In genomic region chr9:95029720-95030119, GRCh38 we compare ENCODE assay signal across 23 cellular contexts.
DNase-seq lines count a peak whose midpoint lies in the region; ATAC-seq and TF ChIP-seq lines count a peak whose summit lies in the region.
"Had no signal": no experiment of that assay in that cellular context is flagged by ENCODE, and none has a peak within 500 bp of the region (broad histone marks: within the 10 kb centered on the region; RNA-seq: fewer than 3 reads in every experiment).

No MANE protein-coding gene starts in this region.

- H3K27me3 ChIP-seq in Caco-2 (replicated peaks; ENCODE audit: control insufficient read depth, insufficient read depth, low read length) (no peaks in the 10 kb centered on the region), smooth muscle cell (ENCODE audit: low read depth) (no peaks in the 10 kb centered on the region), mesendoderm (ENCODE audit: insufficient read depth, low read length, poor library complexity) (no peaks in the 10 kb centered on the region)
- H3K27me3 ChIP-seq: brain microvascular endothelial cell had no signal

- H3K27me3 Mint-ChIP-seq in Caco-2 (ENCODE audit: insufficient read depth, unreplicated experiment) (no peaks in the 10 kb centered on the region), chondrocyte (ENCODE audit: low read depth) (no peaks in the 10 kb centered on the region), nephron (ENCODE audit: low read depth) (no peaks in the 10 kb centered on the region)
- H3K27me3 Mint-ChIP-seq: CD4-positive, alpha-beta T cell; dendritic cell treated with granulocyte-macrophage colony-stimulating factor and Interleukin-4, amounts not matched to agents 40 ng/mL and 50 ng/mL, for 4 days; IgD-negative memory B cell; stimulated activated naive CD8-positive, alpha-beta T cell treated with anti-CD3 and anti-CD28 coated beads, Interleukin-15, amount 100 ng/mL, for 72 hours had no signal

- no peak for ATAC-seq in GM18867 (IDR thresholded peaks at IDR 0.05; ENCODE audit: unreplicated experiment)
- ATAC-seq: activated naive CD4-positive, alpha-beta T cell treated with anti-CD3 and anti-CD28 coated beads, Interleukin-2, amount 50 U/mL, for 72 hours; activated T-cell treated with anti-CD3 and anti-CD28 coated beads, Interleukin-2, amount 50 U/mL, for 72 hours; Right ventricle myocardium inferior; stimulated activated naive CD8-positive, alpha-beta T cell treated with anti-CD3 and anti-CD28 coated beads, Interleukin-15, amount 100 ng/mL, for 72 hours had no signal

- H3K4me2 ChIP-seq in smooth muscle cell (no peak overlapping the region), mesendoderm (ENCODE audit: low read length) (no peak overlapping the region)

- no peaks in the 10 kb centered on the region for H3K79me1 ChIP-seq in mesendoderm (ENCODE audit: low read length)

- H3F3A ChIP-seq in smooth muscle cell (ENCODE audit: low read depth) = peaks cover 49% of the 10 kb centered on the region

- 76% methylated on average over 2 of the region's 2 CpGs for WGBS in smooth muscle cell (ENCODE audit: low lambda C conversion rate)
- WGBS in mesendoderm (ENCODE audit: extremely low coverage, insufficient coverage, low lambda C conversion rate) = no CpG with 5 or more reads among the region's 2 CpGs

- TF ChIP-seq CTCF in Caco-2 (IDR thresholded peaks at IDR 0.05; ENCODE audit: insufficient read depth in 1 of 2, low read depth in 1 of 2, low read length in 1 of 2, severe bottlenecking in 1 of 2, unreplicated experiment in 1 of 2) (no peak), chondrocyte (IDR thresholded peaks at IDR 0.05) (no peak), nephron (IDR thresholded peaks at IDR 0.05; ENCODE audit: unreplicated experiment in 3 of 3) (no peak), smooth muscle cell (IDR thresholded peaks at IDR 0.05; ENCODE audit: borderline replicate concordance, insufficient read depth, poor library complexity, severe bottlenecking) (no peak)

- POLR2A ChIA-PET in Caco-2 (lab: Charles Lee) = no interaction called here

- H2AFZ ChIP-seq in smooth muscle cell (ENCODE audit: low read depth) = no peak overlapping the region

- H3K36me3 Mint-ChIP-seq in Caco-2 (ENCODE audit: insufficient read depth, unreplicated experiment) = peaks cover 18% of the 10 kb centered on the region
- H3K36me3 Mint-ChIP-seq in chondrocyte (ENCODE audit: low read depth) = peaks cover 21% of the 10 kb centered on the region
- peaks cover 11% of the 10 kb centered on the region for H3K36me3 Mint-ChIP-seq in nephron (ENCODE audit: low read depth)
- H3K36me3 Mint-ChIP-seq: activated naive CD4-positive, alpha-beta T cell treated with anti-CD3 and anti-CD28 coated beads, Interleukin-2, amount 50 U/mL, for 72 hours had no signal

- BruUV-seq in Caco-2 (replicated peaks; lab: Mats Ljungman, UMichigan) = no TSS peak

- H3K56ac ChIP-seq in mesendoderm (ENCODE audit: low read length) = no peak overlapping the region

- H3K9me3 ChIP-seq in Caco-2 (no peaks in the 10 kb centered on the region), smooth muscle cell (replicated peaks; ENCODE audit: low read depth) (no peaks in the 10 kb centered on the region)

- H3K4me3 Mint-ChIP-seq in Caco-2 (ENCODE audit: unreplicated experiment) (no peak overlapping the region), chondrocyte (ENCODE audit: unreplicated experiment) (no peak overlapping the region), nephron (no peak overlapping the region)
- H3K4me3 Mint-ChIP-seq: activated T-cell treated with anti-CD3 and anti-CD28 coated beads, Interleukin-2, amount 50 U/mL, for 72 hours; CD4-positive, alpha-beta T cell; dendritic cell treated with granulocyte-macrophage colony-stimulating factor and Interleukin-4, amounts not matched to agents 40 ng/mL and 50 ng/mL, for 4 days; IgD-negative memory B cell; stimulated activated naive CD8-positive, alpha-beta T cell treated with anti-CD3 and anti-CD28 coated beads, Interleukin-15, amount 100 ng/mL, for 72 hours had no signal

- no peak overlapping the region for H2BK15ac ChIP-seq in mesendoderm (replicated peaks; ENCODE audit: low read depth)

- CTCF ChIA-PET in Caco-2 (lab: Charles Lee) = interaction anchor here (0.5 kb wide), 1 partner anchor 86 kb away, joined by 4 read pairs; no protein-coding TSS in a partner anchor

- DNase-seq in Caco-2 (no peak), chondrocyte (ENCODE audit: low spot score) (no peak), smooth muscle cell (lab: John Stamatoyannopoulos, UW; ENCODE audit: unreplicated experiment) (no peak), GF-D8 (lab: John Stamatoyannopoulos, UW) (no peak), mesendoderm (no peak)
- no peak for DNase-seq in activated CD4-positive, alpha-beta T cell treated with anti-CD3 and anti-CD28 coated beads for 48 hours
- DNase-seq: activated CD4-positive, CD25-positive, alpha-beta regulatory T cell treated with anti-CD3 and anti-CD28 coated beads, Interleukin-2, amount 50 U/mL, for 72 hours; activated CD8-positive, alpha-beta memory T cell treated with anti-CD3 and anti-CD28 coated beads for 24 hours; activated T-cell treated with anti-CD3 and anti-CD28 coated beads, Interleukin-2, amount 50 U/mL, for 72 hours; brain microvascular endothelial cell; CD4-positive, alpha-beta T cell; foreskin fibroblast; MM.1S; NCI-H1694 treated with DMSO at 0.1 percent for 48 hours; stimulated activated CD4-positive, alpha-beta T cell treated with anti-CD3 and anti-CD28 coated beads, Interleukin-2, amount 100 ng/mL, for 48 hours; stimulated activated naive CD8-positive, alpha-beta T cell treated with anti-CD3 and anti-CD28 coated beads, Interleukin-15, amount 100 ng/mL, for 72 hours; SW 1271 had no signal

- no peak overlapping the region for H3K18ac ChIP-seq in mesendoderm (ENCODE audit: low read length)

- peaks cover 59% of the 10 kb centered on the region for H3K4me1 ChIP-seq in Caco-2
- H3K4me1 ChIP-seq in smooth muscle cell (ENCODE audit: low read depth) = peaks cover 29% of the 10 kb centered on the region
- no peaks in the 10 kb centered on the region for H3K4me1 ChIP-seq in mesendoderm (ENCODE audit: control insufficient read depth, low read depth, low read length)

- intact Hi-C loops in Caco-2 (cut with micrococcal nuclease; ENCODE audit: unreplicated experiment) = loop anchor here (5.0 kb wide), 1 partner anchor 347 kb away; no protein-coding TSS in a partner anchor

- H3K27ac Mint-ChIP-seq in Caco-2 (ENCODE audit: unreplicated experiment) (peak overlapping the region; percentile 34), chondrocyte (ENCODE audit: unreplicated experiment) (peak overlapping the region; percentile 82), nephron (peak overlapping the region; percentile 54 to 91 (median 61))
- H3K27ac Mint-ChIP-seq: activated naive CD4-positive, alpha-beta T cell treated with anti-CD3 and anti-CD28 coated beads, Interleukin-2, amount 50 U/mL, for 72 hours; activated T-cell treated with anti-CD3 and anti-CD28 coated beads, Interleukin-2, amount 50 U/mL, for 72 hours; CD4-positive, alpha-beta T cell; dendritic cell treated with granulocyte-macrophage colony-stimulating factor and Interleukin-4, amounts not matched to agents 40 ng/mL and 50 ng/mL, for 4 days had no signal

- H4K8ac ChIP-seq in mesendoderm (ENCODE audit: low read depth, low read length) = no peak overlapping the region

- H3K23ac ChIP-seq in mesendoderm (ENCODE audit: low read length) = no peak overlapping the region

- peaks cover 98% of the 10 kb centered on the region for H4K20me1 ChIP-seq in smooth muscle cell (ENCODE audit: low read depth)

- no peak overlapping the region for H3K9ac ChIP-seq in smooth muscle cell (ENCODE audit: low read depth)
- no peak overlapping the region for H3K9ac ChIP-seq in mesendoderm (ENCODE audit: low read length)

- H3K4me3 ChIP-seq in Caco-2 (ENCODE audit: low read depth, low read length) = no peak overlapping the region
- no peak overlapping the region for H3K4me3 ChIP-seq in smooth muscle cell
- H3K4me3 ChIP-seq in mesendoderm (ENCODE audit: low read length) = no peak overlapping the region

- H3K79me2 ChIP-seq in smooth muscle cell (ENCODE audit: low read depth) (peaks cover 100% of the 10 kb centered on the region), mesendoderm (ENCODE audit: control insufficient read depth, insufficient read depth, low read length) (no peaks in the 10 kb centered on the region)

- H3K9me3 Mint-ChIP-seq in Caco-2 (ENCODE audit: unreplicated experiment) = no peaks in the 10 kb centered on the region
- H3K9me3 Mint-ChIP-seq in chondrocyte (ENCODE audit: low read depth) = no peaks in the 10 kb centered on the region
- no peaks in the 10 kb centered on the region for H3K9me3 Mint-ChIP-seq in nephron
- H3K9me3 Mint-ChIP-seq: activated naive CD4-positive, alpha-beta T cell treated with anti-CD3 and anti-CD28 coated beads, Interleukin-2, amount 50 U/mL, for 72 hours; activated T-cell treated with anti-CD3 and anti-CD28 coated beads, Interleukin-2, amount 50 U/mL, for 72 hours; CD4-positive, alpha-beta T cell; dendritic cell treated with granulocyte-macrophage colony-stimulating factor and Interleukin-4, amounts not matched to agents 40 ng/mL and 50 ng/mL, for 4 days; IgD-negative memory B cell; stimulated activated naive CD8-positive, alpha-beta T cell treated with anti-CD3 and anti-CD28 coated beads, Interleukin-15, amount 100 ng/mL, for 72 hours had no signal

- no peak overlapping the region for H2BK120ac ChIP-seq in mesendoderm (ENCODE audit: low read depth, low read length)

- peaks cover 44% of the 10 kb centered on the region for H3K4me1 Mint-ChIP-seq in Caco-2 (ENCODE audit: low read depth, unreplicated experiment)
- H3K4me1 Mint-ChIP-seq in chondrocyte (ENCODE audit: low read depth) = peaks cover 90% of the 10 kb centered on the region
- H3K4me1 Mint-ChIP-seq in nephron = peaks cover 82% of the 10 kb centered on the region
- H3K4me1 Mint-ChIP-seq: IgD-negative memory B cell; stimulated activated naive CD8-positive, alpha-beta T cell treated with anti-CD3 and anti-CD28 coated beads, Interleukin-15, amount 100 ng/mL, for 72 hours had no signal

- H2BK5ac ChIP-seq in mesendoderm (ENCODE audit: low read length) = no peak overlapping the region

- no peak overlapping the region for H3K4ac ChIP-seq in mesendoderm (ENCODE audit: low read depth, low read length)

- peak overlapping the region; percentile 64 for H3K27ac ChIP-seq in smooth muscle cell (ENCODE audit: low read depth)
- no peak overlapping the region for H3K27ac ChIP-seq in mesendoderm (ENCODE audit: low read depth, low read length)
- H3K27ac ChIP-seq: brain microvascular endothelial cell had no signal

- no peak overlapping the region for H2AK5ac ChIP-seq in mesendoderm (ENCODE audit: low read length)

- H3K36me3 ChIP-seq in Caco-2 (ENCODE audit: control insufficient read depth, insufficient read depth, low read length) (no peaks in the 10 kb centered on the region; the same call in 1 of the 2 replicates), smooth muscle cell (ENCODE audit: low read depth) (no peaks in the 10 kb centered on the region), mesendoderm (ENCODE audit: control insufficient read depth, insufficient read depth, low read length) (no peaks in the 10 kb centered on the region)

- no peak overlapping the region for H4K5ac ChIP-seq in mesendoderm (ENCODE audit: low read length)
